8 cellular contexts compared by ENCODE assay signal in the genomic region with DNA sequence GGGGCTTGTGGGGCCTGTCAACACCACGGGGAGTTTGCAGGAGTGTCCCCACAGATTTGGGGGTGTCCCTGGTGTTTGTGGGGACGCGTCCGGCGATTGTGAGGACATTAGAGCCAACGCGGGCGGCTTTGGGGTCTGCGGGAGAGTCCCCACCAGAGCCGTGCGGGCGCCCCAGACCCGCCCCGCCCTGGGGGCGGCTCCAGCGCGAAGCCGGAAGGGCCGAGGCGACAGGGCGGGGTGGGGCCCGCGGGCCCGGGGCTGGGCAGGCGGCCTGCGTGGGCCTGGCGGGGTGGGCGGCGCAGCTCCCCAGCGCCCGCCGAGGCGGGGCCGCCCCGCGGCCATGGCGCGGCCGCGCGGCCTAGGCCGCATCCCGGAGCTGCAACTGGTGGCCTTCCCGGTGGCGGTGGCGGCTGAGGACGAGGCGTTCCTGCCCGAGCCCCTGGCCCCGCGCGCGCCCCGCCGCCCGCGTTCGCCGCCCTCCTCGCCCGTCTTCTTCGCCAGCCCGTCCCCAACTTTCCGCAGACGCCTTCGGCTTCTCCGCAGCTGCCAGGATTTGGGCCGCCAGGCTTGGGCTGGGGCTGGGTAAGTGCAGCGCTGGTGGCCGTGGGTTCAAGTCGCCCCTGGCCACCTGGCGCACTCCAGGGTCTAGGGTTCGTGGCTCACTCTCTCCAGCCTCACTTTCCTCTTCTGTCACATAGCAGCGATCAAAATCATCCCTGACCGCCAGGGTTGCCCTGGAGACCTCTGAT. TPM values are rescaled to one million over a fixed set of nuclear protein-coding genes. Genes with fewer than 3 reads are reported as not detected.
DNase-seq lines count a peak whose midpoint lies in the region; ATAC-seq and TF ChIP-seq lines count a peak whose summit lies in the region.

No MANE protein-coding gene starts in this region.

- no peaks in the 10 kb centered on the region for H4K20me1 ChIP-seq in HCT116 (ENCODE audit: insufficient read depth)

- peaks cover 46% of the 10 kb centered on the region for H3K27me3 Mint-ChIP-seq in activated naive CD8-positive, alpha-beta T cell treated with anti-CD3 and anti-CD28 coated beads for 36 hours
- peaks cover 31 to 43% (median 39%) of the 10 kb centered on the region in 3 donors for H3K27me3 Mint-ChIP-seq in immature natural killer cell (ENCODE audit: low read depth in 3 of 3)
- peaks cover 22% of the 10 kb centered on the region for H3K27me3 Mint-ChIP-seq in stimulated activated naive CD8-positive, alpha-beta T cell treated with anti-CD3 and anti-CD28 coated beads, Interleukin-15, Interleukin-2, amounts not matched to agents 100 ng/mL and 50 ng/mL, for 24 hours

- peak overlapping the region; percentile 55 for H3K4me3 Mint-ChIP-seq in activated naive CD8-positive, alpha-beta T cell treated with anti-CD3 and anti-CD28 coated beads for 36 hours
- peak overlapping the region; percentile 91 to 97 (median 92) for H3K4me3 Mint-ChIP-seq in immature natural killer cell
- H3K4me3 Mint-ChIP-seq in stimulated activated naive CD8-positive, alpha-beta T cell treated with anti-CD3 and anti-CD28 coated beads, Interleukin-15, Interleukin-2, amounts not matched to agents 100 ng/mL and 50 ng/mL, for 24 hours: peak overlapping the region; percentile 83

- H3K27ac Mint-ChIP-seq in activated naive CD8-positive, alpha-beta T cell treated with anti-CD3 and anti-CD28 coated beads for 36 hours: peak overlapping the region; percentile 17
- peak overlapping the region; percentile 98 to 100 (median 100) for H3K27ac Mint-ChIP-seq in immature natural killer cell
- H3K27ac Mint-ChIP-seq in stimulated activated naive CD8-positive, alpha-beta T cell treated with anti-CD3 and anti-CD28 coated beads, Interleukin-15, Interleukin-2, amounts not matched to agents 100 ng/mL and 50 ng/mL, for 24 hours: peak overlapping the region; percentile 92

- no peak for TF ChIP-seq RAD21 in HCT116 (IDR thresholded peaks at IDR 0.05; ENCODE audit: low read depth)

- peaks cover 40% of the 10 kb centered on the region for H3K79me2 ChIP-seq in HCT116 (ENCODE audit: insufficient read depth, low read length)

- CTCF ChIA-PET in HCT116 (lab: Charles Lee): interaction anchor here (0.5 to 1.3 kb wide), 4 partner anchors 10 to 63 kb away, joined by 3 to 5 read pairs (median 4); partner anchors contain the start of genes CDC37 and PDE4A

- H3K4me1 Mint-ChIP-seq in activated naive CD8-positive, alpha-beta T cell treated with anti-CD3 and anti-CD28 coated beads for 36 hours: peaks cover 50% of the 10 kb centered on the region
- H3K4me1 Mint-ChIP-seq in immature natural killer cell: peaks cover 70 to 83% of the 10 kb centered on the region in 2 donors
- peaks cover 81% of the 10 kb centered on the region for H3K4me1 Mint-ChIP-seq in stimulated activated naive CD8-positive, alpha-beta T cell treated with anti-CD3 and anti-CD28 coated beads, Interleukin-15, Interleukin-2, amounts not matched to agents 100 ng/mL and 50 ng/mL, for 24 hours (ENCODE audit: low read depth)

- POLR2A ChIA-PET in HCT116 (lab: Charles Lee): no interaction called here

- BruUV-seq in HCT116 (replicated peaks; lab: Mats Ljungman, UMichigan): no TSS peak

- peak overlapping the region; percentile 79 for H3K9ac ChIP-seq in HCT116 (ENCODE audit: low read length)

- ATAC-seq in HCT116 (peak; percentile 73), GM21737 (IDR thresholded peaks at IDR 0.05; ENCODE audit: unreplicated experiment) (no peak)

- RAD21 ChIA-PET in HCT116 (lab: Charles Lee; ENCODE audit: low non-redundant PET in 1 of 2, low total read pairs in 2 of 2, uncharacterized antibody in 2 of 2, unreplicated experiment in 2 of 2): no interaction called here

- H3K9me2 ChIP-seq in HCT116 (ENCODE audit: insufficient read depth): no peaks in the 10 kb centered on the region

- H3K36me3 ChIP-seq in HCT116 (ENCODE audit: control insufficient read depth in 1 of 2, insufficient read depth in 2 of 2, low read length in 2 of 2): no peaks in the 10 kb centered on the region

- intact Hi-C loops in HCT116 (cut with micrococcal nuclease): no loop called here

- TF ChIP-seq POLR2A in HCT116 (IDR thresholded peaks at IDR 0.05; ENCODE audit: borderline replicate concordance, extremely low read depth, insufficient read depth, insufficient read length): peak; percentile 46

- no peaks in the 10 kb centered on the region for H3K27me3 ChIP-seq in HCT116 (ENCODE audit: insufficient read depth, low read length)

- peaks cover 19 to 38% of the 10 kb centered on the region in 2 experiments for H3K4me1 ChIP-seq in HCT116 (ENCODE audit: control insufficient read depth in 1 of 2, insufficient read depth in 2 of 2, low read length in 2 of 2)

- H3K4me2 ChIP-seq in HCT116 (ENCODE audit: low read length): peak overlapping the region; percentile 97

- no peaks in the 10 kb centered on the region for H3K9me3 ChIP-seq in HCT116 (ENCODE audit: control insufficient read depth in 1 of 2, insufficient read depth in 1 of 2, low read depth in 1 of 2, low read length in 2 of 2)

- TF ChIP-seq CTCF in AG10803 (conservative IDR thresholded peaks at IDR 0.05; ENCODE audit: low read length) (no peak), HCT116 (IDR thresholded peaks at IDR 0.05 in 2 of 3, conservative IDR thresholded peaks at IDR 0.05 in 1 of 3; ENCODE audit: borderline replicate concordance in 1 of 3, insufficient read depth in 1 of 3, low read depth in 2 of 3, low read length in 2 of 3) (0 out of 6 replicates have a peak, but pooled peaks of 1 of the 3 experiments have one; percentile 1)

- peak overlapping the region; percentile 82 for H3K4me3 ChIP-seq in AG10803 (ENCODE audit: low read length)
- peak overlapping the region; percentile 48 to 82 for H3K4me3 ChIP-seq in HCT116 (replicated peaks in 1 of 2; ENCODE audit: low read depth in 1 of 2, low read length in 2 of 2)

- DNase-seq in AG10803 (ENCODE audit: low read depth) (peak; percentile 62), HCT116 (ENCODE audit: low read depth, low spot score) (no peak), immature natural killer cell (peak; percentile 58 to 70 (median 62)), GOT3 (lab: John Stamatoyannopoulos, UW) (no peak), globus pallidus (ENCODE audit: low spot score) (no peak)
- no peak for DNase-seq in activated naive CD8-positive, alpha-beta T cell treated with anti-CD3 and anti-CD28 coated beads for 36 hours

- no peak overlapping the region for H2AFZ ChIP-seq in HCT116 (ENCODE audit: low read depth, low read length, poor library complexity, severe bottlenecking)

- peak overlapping the region; percentile 87 for H3K27ac ChIP-seq in HCT116 (ENCODE audit: low read depth, low read length)

- no peaks in the 10 kb centered on the region for H3K9me3 Mint-ChIP-seq in activated naive CD8-positive, alpha-beta T cell treated with anti-CD3 and anti-CD28 coated beads for 36 hours
- peaks cover 0 to 6% (median 2%) of the 10 kb centered on the region in 6 donors for H3K9me3 Mint-ChIP-seq in immature natural killer cell
- H3K9me3 Mint-ChIP-seq in stimulated activated naive CD8-positive, alpha-beta T cell treated with anti-CD3 and anti-CD28 coated beads, Interleukin-15, Interleukin-2, amounts not matched to agents 100 ng/mL and 50 ng/mL, for 24 hours: no peaks in the 10 kb centered on the region

- H3K36me3 Mint-ChIP-seq in activated naive CD8-positive, alpha-beta T cell treated with anti-CD3 and anti-CD28 coated beads for 36 hours: peaks cover 9% of the 10 kb centered on the region
- H3K36me3 Mint-ChIP-seq in immature natural killer cell: peaks cover 0 to 4% (median 3%) of the 10 kb centered on the region in 3 donors
- H3K36me3 Mint-ChIP-seq in stimulated activated naive CD8-positive, alpha-beta T cell treated with anti-CD3 and anti-CD28 coated beads, Interleukin-15, Interleukin-2, amounts not matched to agents 100 ng/mL and 50 ng/mL, for 24 hours (ENCODE audit: low read depth): peaks cover 9% of the 10 kb centered on the region

TF ChIP-seq in HCT116, 20 proteins besides CTCF, POLR2A, EP300 and RAD21:
- TF ChIP-seq SRF (IDR thresholded peaks at IDR 0.05; ENCODE audit: low read depth) (no peak), ZFX (IDR thresholded peaks at IDR 0.05) (peak; percentile 86), EZH2phosphoT487 (IDR thresholded peaks at IDR 0.05; ENCODE audit: borderline replicate concordance) (no peak), YY1 (IDR thresholded peaks at IDR 0.05; ENCODE audit: extremely low read depth, insufficient replicate concordance, low read depth, low read length) (peak; percentile 20), POLR2AphosphoS5 (IDR thresholded peaks at IDR 0.05; ENCODE audit: low read depth, low read length) (peak; percentile 52; the same call in 1 of the 2 replicates)

RNA-seq across cellular contexts. Expression of gene PDE4A, which starts 10.3 kb away (rescaled TPM):
- total RNA-seq in HCT116 (2021; ENCODE audit: unreplicated experiment): 33.7 TPM
- polyA plus RNA-seq in HCT116 (2012): 23.3 and 25.2 TPM in 2 replicates
- total RNA-seq in activated naive CD8-positive, alpha-beta T cell treated with anti-CD3 and anti-CD28 coated beads for 36 hours: 10 to 100 TPM; 10.6 to 11.4 TPM
- 10 to 100 TPM; 10.4 to 22.6 (median 11.1) TPM for polyA plus RNA-seq in immature natural killer cell

RNA-seq across cellular contexts. Expression of gene CDC37, which starts 27.3 kb away (rescaled TPM):
- 260 TPM for total RNA-seq in HCT116 (2021; ENCODE audit: unreplicated experiment)
- 336 and 355 TPM in 2 replicates for polyA plus RNA-seq in HCT116 (2012)
- 100 to 1,000 TPM; 242 to 252 TPM for total RNA-seq in activated naive CD8-positive, alpha-beta T cell treated with anti-CD3 and anti-CD28 coated beads for 36 hours
- polyA plus RNA-seq in immature natural killer cell: 100 to 1,000 TPM in 1 of 3 donors, 10 to 100 TPM in 2; 46.5 to 100 (median 62.7) TPM

RNA-seq across cellular contexts. Expression of gene TYK2, which starts 50.3 kb away (rescaled TPM):
- 110 TPM for total RNA-seq in HCT116 (2021; ENCODE audit: unreplicated experiment)
- polyA plus RNA-seq in HCT116 (2012): 97.1 and 98.1 TPM in 2 replicates
- 100 to 1,000 TPM; 153 to 155 TPM for total RNA-seq in activated naive CD8-positive, alpha-beta T cell treated with anti-CD3 and anti-CD28 coated beads for 36 hours
- 100 to 1,000 TPM in 1 of 3 donors, 10 to 100 TPM in 2; 33.6 to 105 (median 40.6) TPM for polyA plus RNA-seq in immature natural killer cell

Comparison
In these comparisons a context has a peak if more than half of its experiments do, and no peak if none do; other contexts are left out.
1. DNase-seq: peak in AG10803 (single experiment) and immature natural killer cell (3 of 3); none in HCT116 (single experiment), activated naive CD8-positive, alpha-beta T cell treated with anti-CD3 and anti-CD28 coated beads for 36 hours (single experiment), GOT3 (single experiment) and globus pallidus (single experiment).
2. H3K27ac Mint-ChIP-seq: peak in every context shown above with its lines; median percentile 100 in immature natural killer cell; 92 in stimulated activated naive CD8-positive, alpha-beta T cell treated with anti-CD3 and anti-CD28 coated beads, Interleukin-15, Interleukin-2, amounts not matched to agents 100 ng/mL and 50 ng/mL, for 24 hours; 17 in activated naive CD8-positive, alpha-beta T cell treated with anti-CD3 and anti-CD28 coated beads for 36 hours.
3. Peak in every context shown above with its lines, with median percentiles within 50 percentile points of each other: H3K4me3 Mint-ChIP-seq.